In genomic region chr6:45590751-45591184, GRCh38 we compare ENCODE assay signal across 10 cellular contexts.
DNase-seq lines count a peak whose midpoint lies in the region; ATAC-seq and TF ChIP-seq lines count a peak whose summit lies in the region.
"Had no signal": no experiment of that assay in that cellular context is flagged by ENCODE, and none has a peak within 500 bp of the region (broad histone marks: within the 10 kb centered on the region; RNA-seq: fewer than 3 reads in every experiment).

No MANE protein-coding gene starts in this region.

- H3K27me3 ChIP-seq in PC-9 (ENCODE audit: insufficient read depth, low read depth) (no peaks in the 10 kb centered on the region), esophagus (ENCODE audit: control insufficient read depth in 1 of 2, insufficient read depth in 2 of 2, low read length in 2 of 2) (no peaks in the 10 kb centered on the region), prostate gland (replicated peaks; ENCODE audit: insufficient read depth) (no peaks in the 10 kb centered on the region), Peyer's patch (no peaks in the 10 kb centered on the region)
- H3K27me3 ChIP-seq: tibial nerve had no signal

- peaks cover 30% of the 10 kb centered on the region for H3F3A ChIP-seq in PC-9 (ENCODE audit: insufficient read depth, low read depth)

- H3K36me3 ChIP-seq in PC-9 (ENCODE audit: low read depth): no peaks in the 10 kb centered on the region
- no peaks in the 10 kb centered on the region for H3K36me3 ChIP-seq in esophagus (ENCODE audit: control insufficient read depth in 2 of 2, insufficient read depth in 2 of 2, low read length in 1 of 2)
- no peaks in the 10 kb centered on the region for H3K36me3 ChIP-seq in prostate gland
- no peaks in the 10 kb centered on the region for H3K36me3 ChIP-seq in Peyer's patch
- H3K36me3 ChIP-seq: tibial nerve had no signal

- POLR2A ChIA-PET in PC-9 (lab: Charles Lee; ENCODE audit: unreplicated experiment): interaction anchor here (0.6 kb wide), 1 partner anchor 72 kb away, joined by 4 read pairs; no protein-coding TSS in a partner anchor

- TF ChIP-seq POLR2A in prostate gland (IDR thresholded peaks at IDR 0.05) (no peak), Peyer's patch (IDR thresholded peaks at IDR 0.05) (no peak)

- 28 to 44% methylated on average over 7 of the region's 7 CpGs for WGBS in esophagus, 2 donors
- WGBS in prostate gland: 16% methylated on average over 7 of the region's 7 CpGs

- H3K9me3 ChIP-seq in PC-9 (ENCODE audit: insufficient read depth, low read depth) (no peaks in the 10 kb centered on the region), esophagus (ENCODE audit: control insufficient read depth in 2 of 2, insufficient read depth in 1 of 2, low read depth in 1 of 2, low read length in 1 of 2) (no peaks in the 10 kb centered on the region), prostate gland (no peaks in the 10 kb centered on the region), Peyer's patch (no peaks in the 10 kb centered on the region)
- H3K9me3 ChIP-seq: tibial nerve had no signal

- H3K9me2 ChIP-seq in PC-9 (ENCODE audit: insufficient read depth): no peaks in the 10 kb centered on the region

- peak overlapping the region; percentile 88 for H3K27ac ChIP-seq in PC-9
- H3K27ac ChIP-seq in esophagus (ENCODE audit: low read depth in 2 of 2, low read length in 1 of 2): peak overlapping the region; percentile 62 to 79
- peak overlapping the region; percentile 45 to 70 for H3K27ac ChIP-seq in prostate gland
- peak overlapping the region in 1 of 4 donors; percentile 5 for H3K27ac ChIP-seq in Peyer's patch

- H2AFZ ChIP-seq in PC-9: 0 out of 2 replicates have a peak overlapping the region, but pooled peaks have one; percentile 9

- no peak for TF ChIP-seq CTCF in PC-9 (conservative IDR thresholded peaks at IDR 0.05)
- TF ChIP-seq CTCF in prostate gland (IDR thresholded peaks at IDR 0.05): no peak
- no peak for TF ChIP-seq CTCF in Peyer's patch (IDR thresholded peaks at IDR 0.05)

- intact Hi-C loops in PC-9 (cut with micrococcal nuclease; ENCODE audit: unreplicated experiment) (loop anchor here (1.0 to 5.0 kb wide), 2 partner anchors 18 to 168 kb away; no protein-coding TSS in a partner anchor), prostate gland (cut with DNase I) (no loop called here)

- CTCF ChIA-PET in PC-9 (lab: Charles Lee): interaction anchor here (0.5 kb wide), 1 partner anchor 8 kb away, joined by 4 read pairs; no protein-coding TSS in a partner anchor

- no peak for ATAC-seq in HG03175 (IDR thresholded peaks at IDR 0.05; ENCODE audit: unreplicated experiment)

- DNase-seq in EH (ENCODE audit: low read depth) (peak; percentile 52), PC-9 (no peak), prostate gland (ENCODE audit: low spot score) (no peak), kidney tubule cell (ENCODE audit: low spot score) (no peak), GM19240 (ENCODE audit: insufficient read length, low spot score) (no peak), Peyer's patch (no peak)
- DNase-seq: midbrain had no signal

- peak overlapping the region; percentile 64 for H3K4me2 ChIP-seq in PC-9

- BruUV-seq in PC-9 (replicated peaks; lab: Mats Ljungman, UMichigan): no TSS peak

- H3K4me1 ChIP-seq in PC-9 (replicated peaks; ENCODE audit: insufficient read depth) (peaks cover 62% of the 10 kb centered on the region), esophagus (ENCODE audit: control insufficient read depth in 2 of 2, insufficient read depth in 2 of 2, low read length in 1 of 2) (peaks cover 2% of the 10 kb centered on the region in 2 donors), prostate gland (replicated peaks) (peaks cover 2% of the 10 kb centered on the region), Peyer's patch (peaks cover 0 to 11% (median 4%) of the 10 kb centered on the region in 4 donors)

- no peaks in the 10 kb centered on the region for H4K20me1 ChIP-seq in PC-9 (ENCODE audit: insufficient read depth)

- H3K4me3 ChIP-seq in PC-9 (no peak overlapping the region), esophagus (ENCODE audit: low read depth in 1 of 2, low read length in 2 of 2) (no peak overlapping the region), prostate gland (no peak overlapping the region), Peyer's patch (no peak overlapping the region)
- H3K4me3 ChIP-seq: tibial nerve had no signal

- no peaks in the 10 kb centered on the region for H3K79me2 ChIP-seq in PC-9 (ENCODE audit: low read depth)
